8 cellular contexts compared by ENCODE assay signal in the genomic region with DNA sequence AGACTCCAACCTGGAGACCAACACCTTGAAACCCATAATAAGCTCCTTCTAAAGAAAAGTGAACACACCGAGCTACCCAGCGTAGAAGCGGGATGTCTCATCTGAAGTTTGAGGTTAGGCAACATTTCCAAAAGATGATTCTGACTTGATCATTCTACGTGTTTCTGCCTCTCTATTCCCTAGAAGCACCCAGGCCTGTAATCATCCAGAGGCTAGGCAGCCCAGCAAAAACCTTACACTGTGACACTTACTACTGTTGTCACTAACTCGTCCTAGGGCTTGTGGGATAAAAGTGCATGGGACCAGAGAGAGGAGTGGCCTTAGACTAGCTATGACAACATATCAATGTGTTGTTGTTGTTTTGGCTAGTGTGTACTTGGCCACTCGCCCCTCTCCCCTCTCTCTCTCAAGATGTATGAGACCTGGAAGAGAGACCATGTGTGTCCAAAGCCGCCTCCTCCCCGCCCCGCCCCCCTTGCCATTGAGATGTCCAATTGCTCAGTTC. TPM values are rescaled to one million over a fixed set of nuclear protein-coding genes. Genes with fewer than 3 reads are reported as not detected.
A peak's percentile ranks its signal among the peaks of the same experiment; 100 is the strongest.
DNase-seq lines count a peak whose midpoint lies in the region; ATAC-seq and TF ChIP-seq lines count a peak whose summit lies in the region.

No MANE protein-coding gene starts in this region.

- peak overlapping the region; percentile 94 for H3K27ac Mint-ChIP-seq in central memory CD8-positive, alpha-beta T cell (ENCODE audit: low read depth)
- H3K27ac Mint-ChIP-seq in mesothelial cell of epicardium, result peak overlapping the region; percentile 94
- peak overlapping the region; percentile 86 for H3K27ac Mint-ChIP-seq in stimulated activated naive CD8-positive, alpha-beta T cell treated with anti-CD3 and anti-CD28 coated beads, Interleukin-15, Interleukin-2, amounts not matched to agents 100 ng/mL and 50 ng/mL, for 24 hours

- ATAC-seq in GM18499 (IDR thresholded peaks at IDR 0.05; ENCODE audit: insufficient read depth, unreplicated experiment), result peak; percentile 12
- ATAC-seq in central memory CD8-positive, alpha-beta T cell (replicated peaks; ENCODE audit: extremely low read depth, poor library complexity, severe bottlenecking), result no peak

- TF ChIP-seq CTCF in mesothelial cell of epicardium (IDR thresholded peaks at IDR 0.05; ENCODE audit: unreplicated experiment), result no peak

- peak overlapping the region; percentile 93 for H3K4me3 Mint-ChIP-seq in central memory CD8-positive, alpha-beta T cell
- peak overlapping the region; percentile 85 for H3K4me3 Mint-ChIP-seq in mesothelial cell of epicardium
- H3K4me3 Mint-ChIP-seq in stimulated activated naive CD8-positive, alpha-beta T cell treated with anti-CD3 and anti-CD28 coated beads, Interleukin-15, Interleukin-2, amounts not matched to agents 100 ng/mL and 50 ng/mL, for 24 hours, result peak overlapping the region; percentile 85

- peaks cover 34% of the 10 kb centered on the region for H3K36me3 Mint-ChIP-seq in central memory CD8-positive, alpha-beta T cell (ENCODE audit: insufficient read depth)
- peaks cover 15% of the 10 kb centered on the region for H3K36me3 Mint-ChIP-seq in mesothelial cell of epicardium
- peaks cover 32% of the 10 kb centered on the region for H3K36me3 Mint-ChIP-seq in stimulated activated naive CD8-positive, alpha-beta T cell treated with anti-CD3 and anti-CD28 coated beads, Interleukin-15, Interleukin-2, amounts not matched to agents 100 ng/mL and 50 ng/mL, for 24 hours (ENCODE audit: low read depth)

- no peaks in the 10 kb centered on the region for H3K9me3 Mint-ChIP-seq in central memory CD8-positive, alpha-beta T cell
- H3K9me3 Mint-ChIP-seq in mesothelial cell of epicardium, result no peaks in the 10 kb centered on the region
- no peaks in the 10 kb centered on the region for H3K9me3 Mint-ChIP-seq in stimulated activated naive CD8-positive, alpha-beta T cell treated with anti-CD3 and anti-CD28 coated beads, Interleukin-15, Interleukin-2, amounts not matched to agents 100 ng/mL and 50 ng/mL, for 24 hours

- peaks cover 32% of the 10 kb centered on the region for H3K4me1 Mint-ChIP-seq in central memory CD8-positive, alpha-beta T cell
- H3K4me1 Mint-ChIP-seq in mesothelial cell of epicardium, result peaks cover 12% of the 10 kb centered on the region
- peaks cover 48% of the 10 kb centered on the region for H3K4me1 Mint-ChIP-seq in stimulated activated naive CD8-positive, alpha-beta T cell treated with anti-CD3 and anti-CD28 coated beads, Interleukin-15, Interleukin-2, amounts not matched to agents 100 ng/mL and 50 ng/mL, for 24 hours (ENCODE audit: low read depth)

- DNase-seq in OCI-M1 (lab: John Stamatoyannopoulos, UW), result peak; percentile 65
- no peak for DNase-seq in central memory CD8-positive, alpha-beta T cell (ENCODE audit: low spot score in 2 of 2)
- DNase-seq in mesothelial cell of epicardium (ENCODE audit: low spot score in 2 of 2, unreplicated experiment in 2 of 2), result no peak
- DNase-seq in AG08395 (ENCODE audit: low spot score), result no peak
- no peak for DNase-seq in globus pallidus (ENCODE audit: low spot score)
- DNase-seq in dedifferentiated amniotic fluid mesenchymal stem cell (ENCODE audit: extremely low spot score), result no peak

- H3K27me3 Mint-ChIP-seq in central memory CD8-positive, alpha-beta T cell, result no peaks in the 10 kb centered on the region
- H3K27me3 Mint-ChIP-seq in mesothelial cell of epicardium (ENCODE audit: low read depth), result peaks cover 6% of the 10 kb centered on the region
- peaks cover 3% of the 10 kb centered on the region for H3K27me3 Mint-ChIP-seq in stimulated activated naive CD8-positive, alpha-beta T cell treated with anti-CD3 and anti-CD28 coated beads, Interleukin-15, Interleukin-2, amounts not matched to agents 100 ng/mL and 50 ng/mL, for 24 hours

RNA-seq across cellular contexts. Expression of a gene that starts 1.4 kb away (rescaled TPM):
- total RNA-seq in mesothelial cell of epicardium, result 14.6 to 15.4 TPM (median 14.9 TPM) in 3 replicates
